Comparison of ENCODE assay signal across 11 cellular contexts in the genomic region with DNA sequence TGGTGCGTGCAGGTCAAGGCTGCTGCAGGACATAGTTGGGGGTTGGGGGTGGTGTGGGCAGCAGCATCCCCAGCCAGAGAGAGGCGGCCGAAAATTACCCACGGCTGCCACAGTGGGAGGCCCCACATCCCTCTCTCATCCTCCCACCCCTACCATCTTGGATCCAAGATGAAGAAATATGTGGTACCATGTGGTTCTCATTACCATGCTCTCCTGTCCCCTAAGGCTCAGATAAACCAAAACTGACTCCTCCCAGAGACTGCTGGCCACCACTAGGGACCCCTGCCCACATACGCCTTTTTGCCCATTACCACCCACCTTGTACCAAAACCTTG.
DNase-seq lines count a peak whose midpoint lies in the region; ATAC-seq, FAIRE-seq and TF ChIP-seq lines count a peak whose summit lies in the region.
"Had no signal": no experiment of that assay in that cellular context is flagged by ENCODE, and none has a peak within 500 bp of the region (broad histone marks: within the 10 kb centered on the region; RNA-seq: fewer than 3 reads in every experiment).

No MANE protein-coding gene starts in this region.

- CTCF ChIA-PET in A549 (lab: Yijun Ruan, JAX): interaction anchor here (1.1 to 1.6 kb wide), 6 partner anchors 10 to 120 kb away, joined by 3 to 6 read pairs (median 4); a partner anchor contains a TSS

- peak overlapping the region in 1 of 2 experiments; percentile 67; a peak in 3 of 6 replicates for H3K27ac ChIP-seq in A549
- peak overlapping the region; percentile 78 for H3K27ac ChIP-seq in rectal smooth muscle tissue (ENCODE audit: low read depth, low read length)

- H3K4me2 ChIP-seq in A549: peak overlapping the region; percentile 50

- H3K27me3 ChIP-seq in rectal smooth muscle tissue (ENCODE audit: control insufficient read depth, insufficient read depth, low read length): no peaks in the 10 kb centered on the region

- TF ChIP-seq CTCF in A549 (IDR thresholded peaks at IDR 0.05): no peak

- no peak for FAIRE-seq in A549 (lab: Jason Lieb, UNC)
- no peak for FAIRE-seq in RCC 7860 (lab: Jason Lieb, UNC)

- no peak for DNase-seq in A549 (ENCODE audit: low read depth in 1 of 2, low spot score in 1 of 2)
- DNase-seq in fibroblast of peridontal ligament (ENCODE audit: extremely low read depth): peak; percentile 86
- no peak for DNase-seq in RKO (ENCODE audit: low spot score)
- no peak for DNase-seq in RCC 7860 (ENCODE audit: low spot score)
- no peak for DNase-seq in A172 (ENCODE audit: low spot score)
- DNase-seq: mesendoderm, NCI-H187, T-helper 9 cell had no signal

- H3K9me3 ChIP-seq in A549: no peaks in the 10 kb centered on the region

- H3K4me1 ChIP-seq in A549 (peaks cover 37% of the 10 kb centered on the region), rectal smooth muscle tissue (ENCODE audit: control insufficient read depth, insufficient read depth, low read length) (peaks cover 85% of the 10 kb centered on the region)

- no peak for TF ChIP-seq EP300 in A549 (IDR thresholded peaks at IDR 0.05)

- no peak for TF ChIP-seq RAD21 in A549 (conservative IDR thresholded peaks at IDR 0.05 in 1 of 2, IDR thresholded peaks at IDR 0.05 in 1 of 2)

- H3K4me3 ChIP-seq in A549 (no peak overlapping the region), rectal smooth muscle tissue (ENCODE audit: low read length) (no peak overlapping the region)

- H3K9ac ChIP-seq in rectal smooth muscle tissue (ENCODE audit: low read length): no peak overlapping the region

- 91% methylated on average over 5 of the region's 5 CpGs for WGBS in A549 (ENCODE audit: missing lambda C conversion rate)

- no peak for TF ChIP-seq POLR2A in A549 (IDR thresholded peaks at IDR 0.05; ENCODE audit: low read length)

- POLR2A ChIA-PET in A549 (lab: Yijun Ruan, JAX): no interaction called here

- ATAC-seq in A549 (no peak), SK-N-SH treated with all-trans-retinoic acid at 6 μM for 48 hours (no peak), HG02870 (IDR thresholded peaks at IDR 0.05; ENCODE audit: unreplicated experiment) (no peak)

- H3K36me3 ChIP-seq in rectal smooth muscle tissue (ENCODE audit: control insufficient read depth, insufficient read depth, low read length): no peaks in the 10 kb centered on the region

TF ChIP-seq in A549, 52 proteins besides CTCF, POLR2A, EP300 and RAD21 (continues in another document):
- TF ChIP-seq POLR2AphosphoS2 (conservative IDR thresholded peaks at IDR 0.05; ENCODE audit: low read length) (no peak), BHLHE40 (IDR thresholded peaks at IDR 0.05; ENCODE audit: low read depth, low read length) (no peak), ESRRA (IDR thresholded peaks at IDR 0.05; ENCODE audit: borderline replicate concordance, low read length) (no peak), CHD2 (IDR thresholded peaks at IDR 0.05; ENCODE audit: low read length, partially characterized antibody) (no peak), GATA3 (IDR thresholded peaks at IDR 0.05; ENCODE audit: borderline replicate concordance) (no peak), NFE2L2 (conservative IDR thresholded peaks at IDR 0.05; ENCODE audit: low read length) (no peak), ZSCAN20 (CRISPR knock-in tag; IDR thresholded peaks at IDR 0.05) (no peak), FOSL2 (IDR thresholded peaks at IDR 0.05) (no peak), FOSL2 (CRISPR knock-in tag; IDR thresholded peaks at IDR 0.05) (no peak), PHF8 (IDR thresholded peaks at IDR 0.05; ENCODE audit: borderline replicate concordance, low read depth) (no peak), HDAC2 (IDR thresholded peaks at IDR 0.05) (no peak), KDM1A (IDR thresholded peaks at IDR 0.05; ENCODE audit: low read depth) (no peak), HOXB13 (CRISPR knock-in tag; IDR thresholded peaks at IDR 0.05; ENCODE audit: low read depth) (no peak), HEYL (CRISPR knock-in tag; IDR thresholded peaks at IDR 0.05) (no peak), EHF (CRISPR knock-in tag; IDR thresholded peaks at IDR 0.05) (no peak)
- TF ChIP-seq, protein P1, sequence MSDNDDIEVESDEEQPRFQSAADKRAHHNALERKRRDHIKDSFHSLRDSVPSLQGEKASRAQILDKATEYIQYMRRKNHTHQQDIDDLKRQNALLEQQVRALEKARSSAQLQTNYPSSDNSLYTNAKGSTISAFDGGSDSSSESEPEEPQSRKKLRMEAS (IDR thresholded peaks at IDR 0.05): no peak
- TF ChIP-seq, protein P2, sequence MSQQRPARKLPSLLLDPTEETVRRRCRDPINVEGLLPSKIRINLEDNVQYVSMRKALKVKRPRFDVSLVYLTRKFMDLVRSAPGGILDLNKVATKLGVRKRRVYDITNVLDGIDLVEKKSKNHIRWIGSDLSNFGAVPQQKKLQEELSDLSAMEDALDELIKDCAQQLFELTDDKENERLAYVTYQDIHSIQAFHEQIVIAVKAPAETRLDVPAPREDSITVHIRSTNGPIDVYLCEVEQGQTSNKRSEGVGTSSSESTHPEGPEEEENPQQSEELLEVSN (IDR thresholded peaks at IDR 0.05; ENCODE audit: borderline replicate concordance, low read depth): no peak
- TF ChIP-seq, protein P3, sequence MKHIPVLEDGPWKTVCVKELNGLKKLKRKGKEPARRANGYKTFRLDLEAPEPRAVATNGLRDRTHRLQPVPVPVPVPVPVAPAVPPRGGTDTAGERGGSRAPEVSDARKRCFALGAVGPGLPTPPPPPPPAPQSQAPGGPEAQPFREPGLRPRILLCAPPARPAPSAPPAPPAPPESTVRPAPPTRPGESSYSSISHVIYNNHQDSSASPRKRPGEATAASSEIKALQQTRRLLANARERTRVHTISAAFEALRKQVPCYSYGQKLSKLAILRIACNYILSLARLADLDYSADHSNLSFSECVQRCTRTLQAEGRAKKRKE (CRISPR knock-in tag; IDR thresholded peaks at IDR 0.05; ENCODE audit: low read depth): no peak
- TF ChIP-seq, protein P4, sequence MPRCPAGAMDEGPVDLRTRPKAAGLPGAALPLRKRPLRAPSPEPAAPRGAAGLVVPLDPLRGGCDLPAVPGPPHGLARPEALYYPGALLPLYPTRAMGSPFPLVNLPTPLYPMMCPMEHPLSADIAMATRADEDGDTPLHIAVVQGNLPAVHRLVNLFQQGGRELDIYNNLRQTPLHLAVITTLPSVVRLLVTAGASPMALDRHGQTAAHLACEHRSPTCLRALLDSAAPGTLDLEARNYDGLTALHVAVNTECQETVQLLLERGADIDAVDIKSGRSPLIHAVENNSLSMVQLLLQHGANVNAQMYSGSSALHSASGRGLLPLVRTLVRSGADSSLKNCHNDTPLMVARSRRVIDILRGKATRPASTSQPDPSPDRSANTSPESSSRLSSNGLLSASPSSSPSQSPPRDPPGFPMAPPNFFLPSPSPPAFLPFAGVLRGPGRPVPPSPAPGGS (IDR thresholded peaks at IDR 0.05): no peak

TF ChIP-seq in SK-N-SH treated with all-trans-retinoic acid at 6 μM for 48 hours, 23 proteins besides CTCF, POLR2A, EP300 and RAD21:
- no peak; the same call in 1 of the 2 replicates for TF ChIP-seq ESRRG (CRISPR knock-in tag; IDR thresholded peaks at IDR 0.05)
- TF ChIP-seq CSDC2 (CRISPR knock-in tag; IDR thresholded peaks at IDR 0.05): 0 out of 2 replicates have a peak, but pooled peaks have one; percentile 10
- TF ChIP-seq SNAI2 (CRISPR knock-in tag; IDR thresholded peaks at IDR 0.05): 0 out of 2 replicates have a peak, but pooled peaks have one; percentile 3
